14 cellular contexts compared by ENCODE assay signal in the genomic region with DNA sequence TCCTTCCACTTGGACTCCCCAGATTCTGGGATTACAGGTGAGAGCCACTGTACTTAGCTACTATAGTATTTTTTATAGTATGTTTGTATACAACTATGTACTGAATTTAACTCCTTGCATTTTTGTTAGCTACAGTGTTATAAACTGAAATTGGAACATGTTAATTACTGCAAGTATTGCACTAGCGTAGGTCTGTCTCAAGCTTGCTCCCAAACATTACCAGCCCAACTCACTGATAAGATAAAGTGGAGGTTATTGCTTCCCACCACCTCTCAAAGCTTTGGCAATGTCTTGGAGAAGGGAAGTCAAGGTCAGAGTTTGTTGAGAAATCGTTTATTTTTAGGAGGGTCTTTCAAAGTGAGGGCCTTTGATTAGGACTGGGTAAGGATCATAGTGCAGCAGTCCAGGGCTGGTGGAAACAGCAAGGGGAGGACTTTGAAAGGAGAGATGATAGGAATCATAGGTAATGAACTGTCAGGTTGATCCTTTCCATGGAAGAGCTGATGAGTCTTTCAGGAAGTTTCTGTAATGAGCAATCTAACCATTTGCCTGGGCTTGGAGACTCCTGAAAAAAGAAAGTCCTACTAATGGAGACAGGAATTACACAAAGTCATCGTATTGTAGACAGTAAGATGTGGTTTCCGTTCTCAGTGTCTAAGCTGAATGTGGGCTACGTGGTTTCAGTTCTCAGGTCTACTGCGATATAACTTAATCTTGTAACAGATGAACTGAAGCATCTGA.
DNase-seq lines count a peak whose midpoint lies in the region; ATAC-seq and TF ChIP-seq lines count a peak whose summit lies in the region.
"Had no signal": no experiment of that assay in that cellular context is flagged by ENCODE, and none has a peak within 500 bp of the region (broad histone marks: within the 10 kb centered on the region; RNA-seq: fewer than 3 reads in every experiment).

No MANE protein-coding gene starts in this region.

- H3K4me1 ChIP-seq in CD4-positive, alpha-beta memory T cell (ENCODE audit: insufficient read depth, low read length): peaks cover 21% of the 10 kb centered on the region
- peaks cover 29% of the 10 kb centered on the region for H3K4me1 ChIP-seq in HUES48 (ENCODE audit: control insufficient read depth, insufficient read depth, low read length)
- no peaks in the 10 kb centered on the region for H3K4me1 ChIP-seq in colonic mucosa

- peaks cover 17 to 28% (median 24%) of the 10 kb centered on the region in 4 donors for H3K4me1 Mint-ChIP-seq in CD4-positive, alpha-beta memory T cell
- H3K4me1 Mint-ChIP-seq in activated CD4-positive, alpha-beta memory T cell treated with anti-CD3 and anti-CD28 coated beads, Interleukin-2, amount 10 ng/mL, durations not matched to agents 7 days and 5 days: peaks cover 12% of the 10 kb centered on the region
- H3K4me1 Mint-ChIP-seq: CD14-positive monocyte had no signal

- no peak for TF ChIP-seq CTCF in colonic mucosa (IDR thresholded peaks at IDR 0.05)

- H3K9ac ChIP-seq in HUES48 (ENCODE audit: low read depth, low read length): no peak overlapping the region
- no peak overlapping the region for H3K9ac ChIP-seq in colonic mucosa (ENCODE audit: low read depth in 2 of 2, low read length in 2 of 2)

- no peaks in the 10 kb centered on the region for H3K36me3 Mint-ChIP-seq in CD4-positive, alpha-beta memory T cell
- no peaks in the 10 kb centered on the region for H3K36me3 Mint-ChIP-seq in activated CD4-positive, alpha-beta memory T cell treated with anti-CD3 and anti-CD28 coated beads, Interleukin-2, amount 10 ng/mL, durations not matched to agents 7 days and 5 days (ENCODE audit: low read depth)
- H3K36me3 Mint-ChIP-seq: CD14-positive monocyte had no signal

- H3K27me3 ChIP-seq in CD4-positive, alpha-beta memory T cell (ENCODE audit: insufficient read depth, low read length): no peaks in the 10 kb centered on the region
- H3K27me3 ChIP-seq in HUES48 (ENCODE audit: control insufficient read depth, insufficient read depth, low read length) (peaks cover 32% of the 10 kb centered on the region), colonic mucosa (no peaks in the 10 kb centered on the region)

- H3K9me3 ChIP-seq in CD4-positive, alpha-beta memory T cell (ENCODE audit: control insufficient read depth in 1 of 2, low read length in 2 of 2): no peaks in the 10 kb centered on the region
- H3K9me3 ChIP-seq in HUES48 (ENCODE audit: control insufficient read depth, insufficient read depth, low read length): no peaks in the 10 kb centered on the region
- H3K9me3 ChIP-seq in colonic mucosa: no peaks in the 10 kb centered on the region

- ATAC-seq in GM18909 (IDR thresholded peaks at IDR 0.05; ENCODE audit: poor library complexity, unreplicated experiment) (peak; percentile 60), GM19328 (IDR thresholded peaks at IDR 0.05; ENCODE audit: unreplicated experiment) (no peak)

- peak overlapping the region; percentile 33 to 81 (median 69) for H3K4me3 Mint-ChIP-seq in CD4-positive, alpha-beta memory T cell
- H3K4me3 Mint-ChIP-seq in activated CD4-positive, alpha-beta memory T cell treated with anti-CD3 and anti-CD28 coated beads, Interleukin-2, amount 10 ng/mL, durations not matched to agents 7 days and 5 days: no peak overlapping the region
- H3K4me3 Mint-ChIP-seq: CD14-positive monocyte had no signal

- intact Hi-C loops in CD4-positive, alpha-beta memory T cell (cut with micrococcal nuclease): no loop called here
- intact Hi-C loops in colonic mucosa (cut with DNase I): no loop called here

- no peak overlapping the region for H3K27ac ChIP-seq in CD4-positive, alpha-beta memory T cell (ENCODE audit: low read depth, low read length)
- H3K27ac ChIP-seq in HUES48 (ENCODE audit: low read depth, low read length) (peak overlapping the region; percentile 89), colonic mucosa (peak overlapping the region; percentile 49)

- peaks cover 1 to 3% of the 10 kb centered on the region in 2 donors for H3K27me3 Mint-ChIP-seq in CD4-positive, alpha-beta memory T cell
- H3K27me3 Mint-ChIP-seq in activated CD4-positive, alpha-beta memory T cell treated with anti-CD3 and anti-CD28 coated beads, Interleukin-2, amount 10 ng/mL, durations not matched to agents 7 days and 5 days: peaks cover 26% of the 10 kb centered on the region

- no peaks in the 10 kb centered on the region for H3K36me3 ChIP-seq in CD4-positive, alpha-beta memory T cell (ENCODE audit: insufficient read depth, low read length)
- no peaks in the 10 kb centered on the region for H3K36me3 ChIP-seq in HUES48 (ENCODE audit: control insufficient read depth, insufficient read depth, low read length)
- H3K36me3 ChIP-seq in colonic mucosa: no peaks in the 10 kb centered on the region

- CTCF ChIA-PET in CD4-positive, alpha-beta memory T cell (lab: Charles Lee; ENCODE audit: partially characterized antibody): interaction anchor here (0.8 to 1.7 kb wide), 5 partner anchors 11 to 378 kb away, joined by 3 to 8 read pairs (median 3); no protein-coding TSS in a partner anchor
- CTCF ChIA-PET in activated CD4-positive, alpha-beta memory T cell treated with anti-CD3 and anti-CD28 coated beads, Interleukin-2, amount 10 ng/mL, durations not matched to agents 7 days and 5 days (lab: Charles Lee): interaction anchor here (1.1 to 1.2 kb wide), 2 partner anchors 26 to 379 kb away, joined by 3 to 8 read pairs; no protein-coding TSS in a partner anchor

- H3K4me3 ChIP-seq in CD4-positive, alpha-beta memory T cell (ENCODE audit: low read length in 2 of 2): no peak overlapping the region
- H3K4me3 ChIP-seq in HUES48 (ENCODE audit: low read depth, low read length): no peak overlapping the region
- H3K4me3 ChIP-seq in colonic mucosa: no peak overlapping the region

- POLR2A ChIA-PET in CD4-positive, alpha-beta memory T cell (lab: Charles Lee; ENCODE audit: partially characterized antibody): no interaction called here
- POLR2A ChIA-PET in activated CD4-positive, alpha-beta memory T cell treated with anti-CD3 and anti-CD28 coated beads, Interleukin-2, amount 10 ng/mL, durations not matched to agents 7 days and 5 days (lab: Charles Lee): no interaction called here

- peak overlapping the region in 2 of 7 donors; percentile 19 to 65 for H3K27ac Mint-ChIP-seq in CD4-positive, alpha-beta memory T cell
- H3K27ac Mint-ChIP-seq in activated CD4-positive, alpha-beta memory T cell treated with anti-CD3 and anti-CD28 coated beads, Interleukin-2, amount 10 ng/mL, durations not matched to agents 7 days and 5 days: no peak overlapping the region
- H3K27ac Mint-ChIP-seq: CD14-positive monocyte had no signal

- peaks cover 0 to 1% (median 0%) of the 10 kb centered on the region in 8 donors for H3K9me3 Mint-ChIP-seq in CD4-positive, alpha-beta memory T cell
- H3K9me3 Mint-ChIP-seq in activated CD4-positive, alpha-beta memory T cell treated with anti-CD3 and anti-CD28 coated beads, Interleukin-2, amount 10 ng/mL, durations not matched to agents 7 days and 5 days: no peaks in the 10 kb centered on the region

- DNase-seq in CD4-positive, alpha-beta memory T cell: peak in 2 of 5 donors; percentile 8 to 15
- no peak for DNase-seq in colonic mucosa
- DNase-seq in activated CD4-positive, alpha-beta memory T cell treated with anti-CD3 and anti-CD28 coated beads, Interleukin-2, amount 10 ng/mL, durations not matched to agents 7 days and 5 days: no peak
- no peak for DNase-seq in NCI-H2081 treated with DMSO at 0.1 percent for 48 hours (lab: John Stamatoyannopoulos, UW)
- DNase-seq in NCI-H526 treated with DMSO at 0.1 percent for 48 hours (lab: John Stamatoyannopoulos, UW): no peak
- DNase-seq: activated effector memory CD4-positive, alpha-beta T cell treated with Interleukin-2 at 50 U/mL for 16 hours; midbrain; NCI-H1105 treated with DMSO at 0.1 percent for 48 hours; SHP77; stimulated activated CD4-positive, alpha-beta T cell treated with anti-CD3 and anti-CD28 coated beads, Interleukin-4, amount 100 ng/mL, for 1 hour had no signal
